14 cellular contexts compared by ENCODE assay signal in the genomic region with DNA sequence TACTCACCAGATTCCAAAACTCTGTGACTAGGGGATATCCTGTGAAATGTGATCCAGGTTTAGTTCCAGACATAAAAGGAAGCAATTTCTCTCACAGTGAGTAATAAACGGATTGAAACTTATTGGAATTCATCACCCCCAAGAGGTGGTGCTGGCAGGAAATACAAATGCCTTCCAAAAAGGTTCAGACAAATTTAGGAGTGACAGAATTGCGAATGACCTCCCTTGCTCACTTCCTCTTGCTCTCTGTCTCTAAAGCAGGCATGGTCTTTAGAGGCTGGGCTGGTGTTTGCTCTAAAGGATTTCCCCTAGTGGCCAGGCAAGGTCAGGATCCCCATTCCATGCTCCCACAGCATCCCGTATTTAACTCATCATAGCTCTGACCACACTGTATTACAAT.
DNase-seq lines count a peak whose midpoint lies in the region; ATAC-seq and TF ChIP-seq lines count a peak whose summit lies in the region.
"Had no signal": no experiment of that assay in that cellular context is flagged by ENCODE, and none has a peak within 500 bp of the region (broad histone marks: within the 10 kb centered on the region; RNA-seq: fewer than 3 reads in every experiment).

No MANE protein-coding gene starts in this region.

- no peak overlapping the region for H3K23ac ChIP-seq in trophoblast cell (ENCODE audit: low read length)

- H4K12ac ChIP-seq in trophoblast cell (ENCODE audit: low read depth, low read length), result no peak overlapping the region

- no peak overlapping the region for H4K8ac ChIP-seq in trophoblast cell (ENCODE audit: low read depth, low read length)

- H3K4me3 ChIP-seq in NT2/D1 (ENCODE audit: insufficient read length, low read depth) (no peak overlapping the region), trophoblast cell (ENCODE audit: low read depth, low read length) (peak overlapping the region; percentile 30)
- H3K4me3 ChIP-seq: stomach had no signal

- H3K79me2 ChIP-seq in trophoblast cell (ENCODE audit: control insufficient read depth, insufficient read depth, low read length, poor library complexity), result peaks cover 2% of the 10 kb centered on the region

- H3K4me1 ChIP-seq in NT2/D1 (ENCODE audit: insufficient read depth, insufficient read length) (no peaks in the 10 kb centered on the region), trophoblast cell (ENCODE audit: control insufficient read depth in 1 of 2, insufficient read depth in 2 of 2, low read length in 2 of 2) (peaks cover 4 to 5% of the 10 kb centered on the region in 2 experiments)
- H3K4me1 ChIP-seq: stomach had no signal

- H3K18ac ChIP-seq in trophoblast cell (ENCODE audit: low read length), result no peak overlapping the region

- no peak overlapping the region for H3K14ac ChIP-seq in trophoblast cell (ENCODE audit: low read length)

- WGBS in trophoblast cell (ENCODE audit: extremely low coverage, insufficient coverage, insufficient read length), result no CpG with 5 or more reads among the region's 3 CpGs

- no peaks in the 10 kb centered on the region for H3K9me3 Mint-ChIP-seq in activated naive CD4-positive, alpha-beta T cell treated with anti-CD3 and anti-CD28 coated beads for 36 hours
- peaks cover 3% of the 10 kb centered on the region for H3K9me3 Mint-ChIP-seq in Calu3 (ENCODE audit: low read depth, unreplicated experiment)

- TF ChIP-seq CTCF in Calu3 (IDR thresholded peaks at IDR 0.05; ENCODE audit: unreplicated experiment), result no peak

- no peak overlapping the region for H3K27ac Mint-ChIP-seq in activated naive CD4-positive, alpha-beta T cell treated with anti-CD3 and anti-CD28 coated beads for 36 hours
- H3K27ac Mint-ChIP-seq in Calu3 (ENCODE audit: unreplicated experiment), result no peak overlapping the region
- H3K27ac Mint-ChIP-seq: activated naive CD4-positive, alpha-beta T cell treated with anti-CD3 and anti-CD28 coated beads, Interleukin-2, amount 50 U/mL, for 24 hours had no signal

- H3K4ac ChIP-seq in trophoblast cell (ENCODE audit: low read depth, low read length), result no peak overlapping the region

- DNase-seq in GM04504 (ENCODE audit: low read depth) (peak; percentile 9), NT2/D1 (ENCODE audit: low read depth, low spot score) (peak; percentile 30), epithelial cell of prostate (ENCODE audit: low read depth, low spot score) (no peak), trophoblast cell (peak in 1 of 2 donors; percentile 7), Calu3 (no peak)
- DNase-seq in activated naive CD4-positive, alpha-beta T cell treated with anti-CD3 and anti-CD28 coated beads for 36 hours, result no peak
- DNase-seq: activated CD4-positive, alpha-beta T cell treated with anti-CD3 and anti-CD28 coated beads for 4 hours; NCI-H2029; stimulated activated CD4-positive, alpha-beta T cell treated with anti-CD3 and anti-CD28 coated beads, Interleukin-2, amount 100 ng/mL, for 24 hours; stomach had no signal

- H2BK120ac ChIP-seq in trophoblast cell (ENCODE audit: insufficient read depth, low read length, poor library complexity), result no peak overlapping the region

- no peak overlapping the region for H2BK12ac ChIP-seq in trophoblast cell (ENCODE audit: low read length)

- H3K27ac ChIP-seq in epithelial cell of prostate, result peak overlapping the region; percentile 47
- no peak overlapping the region for H3K27ac ChIP-seq in trophoblast cell (ENCODE audit: low read depth, low read length)
- H3K27ac ChIP-seq: RWPE1, stomach had no signal

- H3K36me3 ChIP-seq in NT2/D1 (ENCODE audit: insufficient read depth, insufficient read length, low read length) (no peaks in the 10 kb centered on the region), trophoblast cell (ENCODE audit: control insufficient read depth in 1 of 2, insufficient read depth in 2 of 2, low read length in 2 of 2) (no peaks in the 10 kb centered on the region)
- H3K36me3 ChIP-seq: stomach had no signal

- no peaks in the 10 kb centered on the region for H3K36me3 Mint-ChIP-seq in activated naive CD4-positive, alpha-beta T cell treated with anti-CD3 and anti-CD28 coated beads for 36 hours (ENCODE audit: low read depth)
- no peaks in the 10 kb centered on the region for H3K36me3 Mint-ChIP-seq in Calu3 (ENCODE audit: insufficient read depth, unreplicated experiment)
- H3K36me3 Mint-ChIP-seq: activated naive CD4-positive, alpha-beta T cell treated with anti-CD3 and anti-CD28 coated beads, Interleukin-2, amount 50 U/mL, for 24 hours had no signal

- H3K9ac ChIP-seq in NT2/D1 (ENCODE audit: insufficient read length, low read depth) (no peak overlapping the region), trophoblast cell (ENCODE audit: low read length) (no peak overlapping the region)

- H3K4me2 ChIP-seq in trophoblast cell (ENCODE audit: low read length), result no peak overlapping the region

- H4K91ac ChIP-seq in trophoblast cell (ENCODE audit: low read depth, low read length), result no peak overlapping the region

- CTCF ChIA-PET in activated naive CD4-positive, alpha-beta T cell treated with anti-CD3 and anti-CD28 coated beads for 36 hours (lab: Charles Lee), result no interaction called here
- CTCF ChIA-PET in Calu3 (lab: Charles Lee), result no interaction called here

- H3K4me3 Mint-ChIP-seq in activated naive CD4-positive, alpha-beta T cell treated with anti-CD3 and anti-CD28 coated beads for 36 hours, result no peak overlapping the region
- no peak overlapping the region for H3K4me3 Mint-ChIP-seq in Calu3 (ENCODE audit: low read depth, unreplicated experiment)
- H3K4me3 Mint-ChIP-seq: activated naive CD4-positive, alpha-beta T cell treated with anti-CD3 and anti-CD28 coated beads, Interleukin-2, amount 50 U/mL, for 24 hours had no signal

- H3K27me3 Mint-ChIP-seq in activated naive CD4-positive, alpha-beta T cell treated with anti-CD3 and anti-CD28 coated beads for 36 hours (ENCODE audit: low read depth), result peaks cover 3% of the 10 kb centered on the region
- peaks cover 36% of the 10 kb centered on the region for H3K27me3 Mint-ChIP-seq in Calu3 (ENCODE audit: unreplicated experiment)

- BruUV-seq in Calu3 (replicated peaks; lab: Mats Ljungman, UMichigan), result no TSS peak

- H2AK5ac ChIP-seq in trophoblast cell (ENCODE audit: low read length), result no peak overlapping the region

- H2AFZ ChIP-seq in trophoblast cell (ENCODE audit: insufficient read depth, low read length, poor library complexity), result no peak overlapping the region

- no peaks in the 10 kb centered on the region for H3K4me1 Mint-ChIP-seq in activated naive CD4-positive, alpha-beta T cell treated with anti-CD3 and anti-CD28 coated beads for 36 hours (ENCODE audit: low read depth)
- peaks cover 11% of the 10 kb centered on the region for H3K4me1 Mint-ChIP-seq in Calu3 (ENCODE audit: low read depth, unreplicated experiment)
- H3K4me1 Mint-ChIP-seq: activated naive CD4-positive, alpha-beta T cell treated with anti-CD3 and anti-CD28 coated beads, Interleukin-2, amount 50 U/mL, for 24 hours had no signal

- no peak overlapping the region for H2BK5ac ChIP-seq in trophoblast cell (ENCODE audit: low read depth, low read length, poor library complexity)

- H3K9me3 ChIP-seq in NT2/D1 (ENCODE audit: insufficient read depth, low read length) (peaks cover 4% of the 10 kb centered on the region; the same call in 1 of the 2 replicates), trophoblast cell (ENCODE audit: insufficient read depth, low read depth, low read length) (no peaks in the 10 kb centered on the region)
- H3K9me3 ChIP-seq: stomach had no signal

- H3K27me3 ChIP-seq in NT2/D1 (ENCODE audit: insufficient read depth, insufficient read length), result no peaks in the 10 kb centered on the region
- no peaks in the 10 kb centered on the region for H3K27me3 ChIP-seq in trophoblast cell (ENCODE audit: insufficient read depth, low read length)
- H3K27me3 ChIP-seq: stomach had no signal

- intact Hi-C loops in activated naive CD4-positive, alpha-beta T cell treated with anti-CD3 and anti-CD28 coated beads for 36 hours (cut with micrococcal nuclease), result no loop called here
- intact Hi-C loops in Calu3 (cut with micrococcal nuclease; ENCODE audit: unreplicated experiment), result no loop called here

- no peak for ATAC-seq in GM21447 (IDR thresholded peaks at IDR 0.05; ENCODE audit: unreplicated experiment)
- no peak for ATAC-seq in HG02970 (IDR thresholded peaks at IDR 0.05; ENCODE audit: low FRiP score, unreplicated experiment)

- peaks cover 3% of the 10 kb centered on the region for H3K79me1 ChIP-seq in trophoblast cell (ENCODE audit: low read length)

Comparison
In these comparisons a context has a peak if more than half of its experiments do, and no peak if none do; other contexts are left out.
1. DNase-seq: peak in GM04504 (single experiment) and NT2/D1 (single experiment); none in epithelial cell of prostate (single experiment), activated naive CD4-positive, alpha-beta T cell treated with anti-CD3 and anti-CD28 coated beads for 36 hours (single experiment) and Calu3 (single experiment).